2 cellular contexts compared by ENCODE assay signal in the genomic region with DNA sequence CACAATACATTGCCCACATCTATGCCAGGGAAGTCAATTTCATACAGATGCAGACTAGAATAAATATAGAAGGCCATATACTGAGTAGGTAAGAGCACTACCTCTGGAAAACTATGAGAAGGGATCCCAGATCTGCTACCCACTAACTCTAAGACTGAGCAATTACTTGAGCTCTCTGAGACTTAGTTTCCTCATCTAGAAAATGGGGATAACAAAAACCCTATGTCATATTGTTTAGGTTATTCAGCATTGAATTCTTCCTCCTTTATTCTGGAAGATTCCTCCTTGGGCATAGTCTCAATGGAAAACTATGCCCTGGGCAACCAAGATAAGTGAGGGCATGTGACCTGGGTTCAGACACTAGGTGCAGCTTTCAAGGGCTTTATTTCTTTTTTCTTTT.
TF ChIP-seq lines count a peak whose summit lies in the region.

No MANE protein-coding gene starts in this region.

TF ChIP-seq in SK-N-SH, 30 proteins besides CTCF, POLR2A, EP300 and RAD21 (continued from another document):
- TF ChIP-seq RXRA (IDR thresholded peaks at IDR 0.05; ENCODE audit: borderline replicate concordance, low read depth): no peak
- TF ChIP-seq MXI1 (IDR thresholded peaks at IDR 0.05; ENCODE audit: low read depth, low read length): no peak
- no peak for TF ChIP-seq TEAD4 (IDR thresholded peaks at IDR 0.05; ENCODE audit: borderline replicate concordance, insufficient read depth)
- TF ChIP-seq YY1 (IDR thresholded peaks at IDR 0.05; ENCODE audit: low read depth): no peak
- TF ChIP-seq TAF1 (IDR thresholded peaks at IDR 0.05; ENCODE audit: borderline replicate concordance, low read depth, low read length): no peak

TF ChIP-seq in SK-N-SH treated with all-trans-retinoic acid at 6 μM for 48 hours, 23 proteins besides CTCF, POLR2A, EP300 and RAD21 (continued from another document):
- TF ChIP-seq, protein P1, sequence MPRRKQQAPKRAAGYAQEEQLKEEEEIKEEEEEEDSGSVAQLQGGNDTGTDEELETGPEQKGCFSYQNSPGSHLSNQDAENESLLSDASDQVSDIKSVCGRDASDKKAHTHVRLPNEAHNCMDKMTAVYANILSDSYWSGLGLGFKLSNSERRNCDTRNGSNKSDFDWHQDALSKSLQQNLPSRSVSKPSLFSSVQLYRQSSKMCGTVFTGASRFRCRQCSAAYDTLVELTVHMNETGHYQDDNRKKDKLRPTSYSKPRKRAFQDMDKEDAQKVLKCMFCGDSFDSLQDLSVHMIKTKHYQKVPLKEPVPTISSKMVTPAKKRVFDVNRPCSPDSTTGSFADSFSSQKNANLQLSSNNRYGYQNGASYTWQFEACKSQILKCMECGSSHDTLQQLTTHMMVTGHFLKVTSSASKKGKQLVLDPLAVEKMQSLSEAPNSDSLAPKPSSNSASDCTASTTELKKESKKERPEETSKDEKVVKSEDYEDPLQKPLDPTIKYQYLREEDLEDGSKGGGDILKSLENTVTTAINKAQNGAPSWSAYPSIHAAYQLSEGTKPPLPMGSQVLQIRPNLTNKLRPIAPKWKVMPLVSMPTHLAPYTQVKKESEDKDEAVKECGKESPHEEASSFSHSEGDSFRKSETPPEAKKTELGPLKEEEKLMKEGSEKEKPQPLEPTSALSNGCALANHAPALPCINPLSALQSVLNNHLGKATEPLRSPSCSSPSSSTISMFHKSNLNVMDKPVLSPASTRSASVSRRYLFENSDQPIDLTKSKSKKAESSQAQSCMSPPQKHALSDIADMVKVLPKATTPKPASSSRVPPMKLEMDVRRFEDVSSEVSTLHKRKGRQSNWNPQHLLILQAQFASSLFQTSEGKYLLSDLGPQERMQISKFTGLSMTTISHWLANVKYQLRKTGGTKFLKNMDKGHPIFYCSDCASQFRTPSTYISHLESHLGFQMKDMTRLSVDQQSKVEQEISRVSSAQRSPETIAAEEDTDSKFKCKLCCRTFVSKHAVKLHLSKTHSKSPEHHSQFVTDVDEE (CRISPR knock-in tag; IDR thresholded peaks at IDR 0.05): no peak
- TF ChIP-seq ARNTL (CRISPR knock-in tag; IDR thresholded peaks at IDR 0.05; ENCODE audit: borderline replicate concordance, low read depth) (no peak), ZFP3 (CRISPR knock-in tag; IDR thresholded peaks at IDR 0.05) (no peak), ZC3H10 (CRISPR knock-in tag; IDR thresholded peaks at IDR 0.05) (no peak), ESRRG (CRISPR knock-in tag; IDR thresholded peaks at IDR 0.05) (no peak)
- TF ChIP-seq, protein P2, sequence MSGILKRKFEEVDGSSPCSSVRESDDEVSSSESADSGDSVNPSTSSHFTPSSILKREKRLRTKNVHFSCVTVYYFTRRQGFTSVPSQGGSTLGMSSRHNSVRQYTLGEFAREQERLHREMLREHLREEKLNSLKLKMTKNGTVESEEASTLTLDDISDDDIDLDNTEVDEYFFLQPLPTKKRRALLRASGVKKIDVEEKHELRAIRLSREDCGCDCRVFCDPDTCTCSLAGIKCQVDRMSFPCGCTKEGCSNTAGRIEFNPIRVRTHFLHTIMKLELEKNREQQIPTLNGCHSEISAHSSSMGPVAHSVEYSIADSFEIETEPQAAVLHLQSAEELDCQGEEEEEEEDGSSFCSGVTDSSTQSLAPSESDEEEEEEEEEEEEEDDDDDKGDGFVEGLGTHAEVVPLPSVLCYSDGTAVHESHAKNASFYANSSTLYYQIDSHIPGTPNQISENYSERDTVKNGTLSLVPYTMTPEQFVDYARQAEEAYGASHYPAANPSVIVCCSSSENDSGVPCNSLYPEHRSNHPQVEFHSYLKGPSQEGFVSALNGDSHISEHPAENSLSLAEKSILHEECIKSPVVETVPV (CRISPR knock-in tag; IDR thresholded peaks at IDR 0.05): no peak
